8 cellular contexts compared by ENCODE assay signal in genomic region chr19:44212865-44213346, GRCh38. TPM values are rescaled to one million over a fixed set of nuclear protein-coding genes. Genes with fewer than 3 reads are reported as not detected.
DNase-seq lines count a peak whose midpoint lies in the region; TF ChIP-seq lines count a peak whose summit lies in the region.

No MANE protein-coding gene starts in this region.

- no peaks in the 10 kb centered on the region for H3K9me3 ChIP-seq in CD4-positive, alpha-beta memory T cell (ENCODE audit: control insufficient read depth in 1 of 2, low read length in 2 of 2)
- H3K9me3 ChIP-seq in GM23248 (ENCODE audit: low read depth), result no peaks in the 10 kb centered on the region
- H3K9me3 ChIP-seq in NT2/D1 (ENCODE audit: insufficient read depth, low read length), result no peaks in the 10 kb centered on the region
- H3K9me3 ChIP-seq in liver (ENCODE audit: control insufficient read depth in 4 of 4, low read length in 3 of 4), result peaks cover 2 to 11% (median 8%) of the 10 kb centered on the region in 4 donors
- no peaks in the 10 kb centered on the region for H3K9me3 ChIP-seq in testis

- peak overlapping the region; percentile 93 for H3K4me2 ChIP-seq in GM23248 (ENCODE audit: unreplicated experiment)

- no peaks in the 10 kb centered on the region for H3K9me2 ChIP-seq in GM23248 (ENCODE audit: insufficient read depth)

- H4K20me1 ChIP-seq in GM23248 (ENCODE audit: insufficient read depth), result no peaks in the 10 kb centered on the region

- in situ Hi-C loops in GM23248 (cut with MboI), result no loop called here

- peak overlapping the region; percentile 78 for H3K27ac ChIP-seq in CD4-positive, alpha-beta memory T cell (ENCODE audit: low read depth, low read length)
- H3K27ac ChIP-seq in GM23248 (peak overlapping the region; percentile 74), liver (ENCODE audit: low read depth in 1 of 2, low read length in 2 of 2) (peak overlapping the region; percentile 50 to 77), testis (peak overlapping the region; percentile 71 to 83)

- H3K27ac Mint-ChIP-seq in CD4-positive, alpha-beta memory T cell, result peak overlapping the region; percentile 85 to 99 (median 97)
- H3K27ac Mint-ChIP-seq in chondrocyte (ENCODE audit: unreplicated experiment), result peak overlapping the region; percentile 90

- TF ChIP-seq CTCF in chondrocyte (IDR thresholded peaks at IDR 0.05) (no peak), liver (IDR thresholded peaks at IDR 0.05; ENCODE audit: low read depth, low read length, missing input control) (no peak), testis (IDR thresholded peaks at IDR 0.05) (no peak)

- peak overlapping the region; percentile 99 for H2AFZ ChIP-seq in GM23248

- no peaks in the 10 kb centered on the region for H3K27me3 Mint-ChIP-seq in CD4-positive, alpha-beta memory T cell
- H3K27me3 Mint-ChIP-seq in chondrocyte (ENCODE audit: low read depth), result no peaks in the 10 kb centered on the region

- peaks cover 0 to 18% (median 2%) of the 10 kb centered on the region in 8 donors for H3K9me3 Mint-ChIP-seq in CD4-positive, alpha-beta memory T cell
- peaks cover 2% of the 10 kb centered on the region for H3K9me3 Mint-ChIP-seq in chondrocyte (ENCODE audit: low read depth)

- H3K4me1 ChIP-seq in CD4-positive, alpha-beta memory T cell (ENCODE audit: insufficient read depth, low read length), result peaks cover 13% of the 10 kb centered on the region
- H3K4me1 ChIP-seq in GM23248 (ENCODE audit: insufficient read depth), result peaks cover 14% of the 10 kb centered on the region
- H3K4me1 ChIP-seq in NT2/D1 (ENCODE audit: insufficient read depth, insufficient read length), result no peaks in the 10 kb centered on the region
- peaks cover 0 to 10% (median 9%) of the 10 kb centered on the region in 4 donors for H3K4me1 ChIP-seq in liver (ENCODE audit: control insufficient read depth in 4 of 4, insufficient read depth in 4 of 4, low read length in 3 of 4)
- peaks cover 3% of the 10 kb centered on the region for H3K4me1 ChIP-seq in testis

- intact Hi-C loops in CD4-positive, alpha-beta memory T cell (cut with micrococcal nuclease), result loop anchor here (1.0 to 2.0 kb wide), 6 partner anchors 48 to 287 kb away; partner anchors contain the start of genes ZNF180, ZNF225, ZNF226 and ZNF230
- intact Hi-C loops in testis (cut with DNase I; ENCODE audit: low total_unique reads), result no loop called here

- no peak for TF ChIP-seq RAD21 in liver (IDR thresholded peaks at IDR 0.05)

- peaks cover 31 to 40% of the 10 kb centered on the region in 2 donors for H3K36me3 Mint-ChIP-seq in CD4-positive, alpha-beta memory T cell
- peaks cover 8% of the 10 kb centered on the region for H3K36me3 Mint-ChIP-seq in chondrocyte (ENCODE audit: low read depth)

- H3K27me3 ChIP-seq in CD4-positive, alpha-beta memory T cell (ENCODE audit: insufficient read depth, low read length), result no peaks in the 10 kb centered on the region
- H3K27me3 ChIP-seq in GM23248 (replicated peaks; ENCODE audit: insufficient read depth) (no peaks in the 10 kb centered on the region), NT2/D1 (ENCODE audit: insufficient read depth, insufficient read length) (no peaks in the 10 kb centered on the region), liver (ENCODE audit: control insufficient read depth in 4 of 4, insufficient read depth in 4 of 4, low read length in 3 of 4) (no peaks in the 10 kb centered on the region), testis (no peaks in the 10 kb centered on the region)

- H3K4me1 Mint-ChIP-seq in CD4-positive, alpha-beta memory T cell, result peaks cover 20 to 31% (median 24%) of the 10 kb centered on the region in 4 donors
- peaks cover 15% of the 10 kb centered on the region for H3K4me1 Mint-ChIP-seq in chondrocyte (ENCODE audit: low read depth)

- 3 to 5% methylated on average over 15 of the region's 15 CpGs for WGBS in GM23248 (ENCODE audit: low coverage in 1 of 2, low lambda C conversion rate in 2 of 2, missing lambda C conversion rate in 2 of 2), 2 experiments
- 5% methylated on average over 15 of the region's 15 CpGs for whole genome bisulfite sequencing in liver
- WGBS in testis, 2 donors, result 2 to 3% methylated on average over 15 of the region's 15 CpGs

- peak overlapping the region; percentile 96 to 99 (median 98) for H3K4me3 Mint-ChIP-seq in CD4-positive, alpha-beta memory T cell
- H3K4me3 Mint-ChIP-seq in chondrocyte (ENCODE audit: unreplicated experiment), result peak overlapping the region; percentile 86

- no peak for DNase-seq in CD4-positive, alpha-beta memory T cell
- DNase-seq in GM23248, result peak; percentile 69
- DNase-seq in NT2/D1 (ENCODE audit: low read depth, low spot score), result no peak
- DNase-seq in chondrocyte (ENCODE audit: low spot score), result no peak
- DNase-seq in testis, result no peak
- no peak for DNase-seq in putamen (ENCODE audit: low spot score)
- no peak for DNase-seq in epidermal melanocyte (ENCODE audit: insufficient read length, low spot score)

- peak overlapping the region; percentile 52 to 93 for H3K4me3 ChIP-seq in CD4-positive, alpha-beta memory T cell (ENCODE audit: low read length in 2 of 2)
- H3K4me3 ChIP-seq in GM23248 (peak overlapping the region; percentile 94), NT2/D1 (ENCODE audit: insufficient read length, low read depth) (peak overlapping the region; percentile 77), liver (ENCODE audit: low read depth in 1 of 3, low read length in 3 of 3) (peak overlapping the region; percentile 63 to 97 (median 90)), testis (peak overlapping the region; percentile 56 to 73)

- peaks cover 59% of the 10 kb centered on the region for H3K79me2 ChIP-seq in GM23248 (ENCODE audit: insufficient read depth)

- peak overlapping the region; percentile 86 for H3K9ac ChIP-seq in GM23248
- H3K9ac ChIP-seq in NT2/D1 (ENCODE audit: insufficient read length, low read depth), result peak overlapping the region; percentile 83
- peak overlapping the region; percentile 49 to 57 for H3K9ac ChIP-seq in liver (ENCODE audit: low read depth in 1 of 2, low read length in 2 of 2)

- TF ChIP-seq POLR2A in testis (IDR thresholded peaks at IDR 0.05), result no peak

- H3K36me3 ChIP-seq in CD4-positive, alpha-beta memory T cell (ENCODE audit: insufficient read depth, low read length), result peaks cover 10% of the 10 kb centered on the region
- H3K36me3 ChIP-seq in GM23248 (ENCODE audit: low read depth) (peaks cover 15% of the 10 kb centered on the region; the same call in 1 of the 2 replicates), NT2/D1 (ENCODE audit: insufficient read depth, insufficient read length, low read length) (peaks cover 16% of the 10 kb centered on the region), liver (ENCODE audit: control insufficient read depth in 4 of 4, insufficient read depth in 3 of 4, low read depth in 1 of 4, low read length in 3 of 4) (peaks cover 3 to 23% (median 19%) of the 10 kb centered on the region in 4 donors), testis (ENCODE audit: low read depth, missing control alignments) (no peaks in the 10 kb centered on the region)

- CTCF ChIA-PET in CD4-positive, alpha-beta memory T cell (lab: Charles Lee; ENCODE audit: partially characterized antibody), result interaction anchor here (0.7 to 1.6 kb wide), 3 partner anchors 48 to 442 kb away, joined by 3 read pairs; partner anchors contain the start of gene ZNF226

- POLR2A ChIA-PET in CD4-positive, alpha-beta memory T cell (lab: Charles Lee; ENCODE audit: partially characterized antibody), result interaction anchor here (0.6 to 2.1 kb wide), 9 partner anchors 21 to 288 kb away, joined by 3 to 17 read pairs (median 4); partner anchors contain the start of genes ZNF180, ZNF223, ZNF226 and ZNF235

- 0 out of 2 replicates have a peak, but pooled peaks cover 3% of the 10 kb centered on the region for H3F3A ChIP-seq in GM23248 (ENCODE audit: insufficient read depth)

TF ChIP-seq in liver, 16 proteins besides CTCF, POLR2A, EP300 and RAD21 (continues in another document):
- TF ChIP-seq TAF1 (conservative IDR thresholded peaks at IDR 0.05) (no peak), GABPA (IDR thresholded peaks at IDR 0.05 in 1 of 2, conservative IDR thresholded peaks at IDR 0.05 in 1 of 2) (no peak)

RNA-seq across cellular contexts. Expression of gene ZNF227, which starts 0.6 kb away (rescaled TPM):
- total RNA-seq in CD4-positive, alpha-beta memory T cell, result 10 to 100 TPM; 51.6 to 54.4 TPM
- polyA plus RNA-seq in CD4-positive, alpha-beta memory T cell, result 10 to 100 TPM in 1 of 2 donors, 1 to 10 TPM in 1; 8.9 to 20.1 TPM
- total RNA-seq in GM23248 (2014; rRNA removed; shearing (Covaris generic)), result 7.6 and 16.1 TPM in 2 replicates
- polyA plus RNA-seq in GM23248 (2016; fragmentation: Nextera tagmentation; extraction: Ambion mirVana) (7.5 and 7.8 TPM in 2 replicates), liver (1 to 10 TPM; 3.3 to 3.4 TPM), testis (ENCODE audit: insufficient read depth, low read depth, low replicate concordance) (12.8 TPM)
- total RNA-seq in chondrocyte (12.2 to 20.2 TPM (median 15.2 TPM) in 3 replicates), liver (10 to 100 TPM in 1 of 2 donors, 1 to 10 TPM in 1; 8.8 to 10.9 TPM), testis (10 to 100 TPM; 19.8 to 25.0 TPM)

RNA-seq across cellular contexts. Expression of gene ZNF233, which starts 46.8 kb away (rescaled TPM):
- under 1 TPM in 1 of 2 experiments, not detected in 1; 0.50 TPM for total RNA-seq in CD4-positive, alpha-beta memory T cell
- 1 to 10 TPM in 1 of 2 donors, under 1 TPM in 1; 0.52 to 1.1 TPM for polyA plus RNA-seq in CD4-positive, alpha-beta memory T cell
- total RNA-seq in GM23248 (2014; rRNA removed; shearing (Covaris generic)), result 0.13 and 0.86 TPM in 2 replicates
- polyA plus RNA-seq in GM23248 (2016; fragmentation: Nextera tagmentation; extraction: Ambion mirVana) (0.61 and 0.80 TPM in 2 replicates), liver (under 1 TPM in 1 of 2 donors, not detected in 1; 0.94 TPM), testis (ENCODE audit: insufficient read depth, low read depth, low replicate concordance) (27.7 TPM)
- total RNA-seq in chondrocyte (1.8 to 3.4 TPM (median 2.1 TPM) in 3 replicates), liver (1 to 10 TPM in 1 of 2 donors, under 1 TPM in 1; 0.17 to 1.6 TPM), testis (10 to 100 TPM in 1 of 2 donors, 1 to 10 TPM in 1; 6.4 to 11.6 TPM)

RNA-seq across cellular contexts. Expression of gene ZNF226, which starts 48.0 kb away (rescaled TPM):
- 10 to 100 TPM; 51.0 to 55.6 TPM for total RNA-seq in CD4-positive, alpha-beta memory T cell
- 10 to 100 TPM; 23.4 to 25.2 TPM for polyA plus RNA-seq in CD4-positive, alpha-beta memory T cell
- 20.1 and 32.5 TPM in 2 replicates for total RNA-seq in GM23248 (2014; rRNA removed; shearing (Covaris generic))
- polyA plus RNA-seq in GM23248 (2016; fragmentation: Nextera tagmentation; extraction: Ambion mirVana), result 27.1 and 30.3 TPM in 2 replicates
- total RNA-seq in chondrocyte, result 20.5 to 34.2 TPM (median 25.0 TPM) in 3 replicates
- 1 to 10 TPM; 6.4 to 8.5 TPM for total RNA-seq in liver
- 10 to 100 TPM in 1 of 2 donors, 1 to 10 TPM in 1; 8.4 to 10.6 TPM for polyA plus RNA-seq in liver
- 10 to 100 TPM; 44.1 to 54.0 TPM for total RNA-seq in testis
- 27.4 TPM for polyA plus RNA-seq in testis (ENCODE audit: insufficient read depth, low read depth, low replicate concordance)
